ENCODE assay signal across 8 cellular contexts in the genomic region with DNA sequence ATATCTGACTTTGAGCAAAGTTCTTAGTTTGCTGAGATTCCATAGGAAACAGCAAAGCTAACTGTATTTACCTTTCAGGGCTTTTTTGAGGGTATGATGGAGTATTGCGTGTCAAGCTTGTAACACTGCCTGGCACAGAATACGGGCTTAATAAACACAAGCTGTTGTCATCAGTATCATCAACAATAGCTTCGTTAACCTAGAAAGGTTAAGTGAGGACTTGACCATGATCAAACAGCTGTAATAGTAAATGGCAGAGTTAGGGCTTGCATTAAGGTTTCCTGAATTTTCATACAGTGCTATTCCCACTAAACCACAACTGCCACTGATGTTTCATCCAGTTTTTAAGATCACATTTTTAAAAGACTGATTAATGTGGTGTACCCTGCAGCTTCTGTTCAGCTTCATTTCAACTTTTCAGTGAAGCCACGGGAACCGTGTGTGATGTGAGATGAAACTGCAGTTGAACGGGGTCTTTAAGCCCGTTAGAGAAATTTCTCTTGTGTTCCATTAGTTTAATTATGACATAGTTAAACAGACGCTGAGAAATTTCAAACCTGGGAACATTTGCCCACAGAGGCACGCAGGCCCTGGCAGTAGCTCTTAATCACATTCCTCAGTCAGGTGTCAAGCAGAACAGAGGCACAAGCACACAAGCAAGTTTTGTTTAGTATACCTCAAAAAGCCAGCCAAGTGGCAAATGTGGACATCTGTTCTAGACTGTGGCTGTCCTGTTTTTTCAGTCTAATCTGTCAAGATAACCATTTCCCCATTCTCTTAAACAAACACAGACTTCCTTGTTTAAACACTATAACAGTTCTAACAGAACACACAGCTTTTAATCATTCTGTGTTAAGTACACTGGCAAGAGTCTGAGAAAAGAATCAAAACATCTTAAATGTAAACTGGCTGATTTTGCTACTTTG.
DNase-seq lines count a peak whose midpoint lies in the region; ATAC-seq, FAIRE-seq and TF ChIP-seq lines count a peak whose summit lies in the region.

No MANE protein-coding gene starts in this region.

- peak; percentile 40 for FAIRE-seq in GM12892 (lab: Jason Lieb, UNC)

- H3K9me3 ChIP-seq in sigmoid colon = no peaks in the 10 kb centered on the region
- H3K9me3 ChIP-seq in effector memory CD4-positive, alpha-beta T cell (ENCODE audit: control insufficient read depth, low read length) = no peaks in the 10 kb centered on the region

- no peak for TF ChIP-seq CTCF in fibroblast of pulmonary artery (IDR thresholded peaks at IDR 0.05; ENCODE audit: low read length, missing control alignments)
- TF ChIP-seq CTCF in sigmoid colon (IDR thresholded peaks at IDR 0.05) = no peak

- 8 to 22% methylated on average over 9 of the region's 9 CpGs for WGBS in sigmoid colon, 2 donors

- ATAC-seq in HG03457 (IDR thresholded peaks at IDR 0.05; ENCODE audit: unreplicated experiment) = peak; percentile 57
- no peak for ATAC-seq in HG02571 (IDR thresholded peaks at IDR 0.05; ENCODE audit: unreplicated experiment)

- H3K36me3 ChIP-seq in sigmoid colon = no peaks in the 10 kb centered on the region
- no peaks in the 10 kb centered on the region for H3K36me3 ChIP-seq in effector memory CD4-positive, alpha-beta T cell (ENCODE audit: control insufficient read depth, insufficient read depth, low read length)

- H3K27ac ChIP-seq in sigmoid colon = peak overlapping the region; percentile 39 to 52 (median 47)
- H3K27ac ChIP-seq in effector memory CD4-positive, alpha-beta T cell (ENCODE audit: insufficient read depth, low read length, poor library complexity, severe bottlenecking) = no peak overlapping the region

- no peak overlapping the region for H3K4me3 ChIP-seq in fibroblast of pulmonary artery (replicated peaks; ENCODE audit: low read depth, low read length)
- no peak overlapping the region for H3K4me3 ChIP-seq in sigmoid colon
- no peak overlapping the region for H3K4me3 ChIP-seq in effector memory CD4-positive, alpha-beta T cell (ENCODE audit: insufficient read depth, low read depth, low read length, poor library complexity, severe bottlenecking)

- TF ChIP-seq POLR2A in GM12892 (IDR thresholded peaks at IDR 0.05; ENCODE audit: low read depth, low read length) (no peak), sigmoid colon (IDR thresholded peaks at IDR 0.05) (no peak)

- H3K4me1 ChIP-seq in sigmoid colon = peaks cover 0 to 33% (median 29%) of the 10 kb centered on the region in 4 donors
- H3K4me1 ChIP-seq in effector memory CD4-positive, alpha-beta T cell (ENCODE audit: control insufficient read depth, insufficient read depth, low read length, poor library complexity, severe bottlenecking) = no peaks in the 10 kb centered on the region

- H3K27me3 ChIP-seq in sigmoid colon = no peaks in the 10 kb centered on the region
- H3K27me3 ChIP-seq in effector memory CD4-positive, alpha-beta T cell (replicated peaks; ENCODE audit: control insufficient read depth, insufficient read depth, low read length, poor library complexity, severe bottlenecking) = no peaks in the 10 kb centered on the region

- intact Hi-C loops in sigmoid colon (cut with DNase I) = no loop called here

- DNase-seq in GM12892 (ENCODE audit: insufficient read length) (no peak), SHP77 treated with DMSO at 0.1 percent for 48 hours (lab: John Stamatoyannopoulos, UW) (peak; percentile 93), fibroblast of pulmonary artery (ENCODE audit: low read depth) (peak; percentile 76), sigmoid colon (no peak), retina (no peak)
- no peak for DNase-seq in effector memory CD4-positive, alpha-beta T cell

- TF ChIP-seq EP300 in sigmoid colon (IDR thresholded peaks at IDR 0.05) = no peak

Comparison
In these comparisons a context has a peak if more than half of its experiments do, and no peak if none do; other contexts are left out.
1. DNase-seq: peak in SHP77 treated with DMSO at 0.1 percent for 48 hours (single experiment) and fibroblast of pulmonary artery (single experiment); none in GM12892 (single experiment), sigmoid colon (single experiment), effector memory CD4-positive, alpha-beta T cell (0 of 3) and retina (single experiment).